ENCODE assay signal across 8 cellular contexts in the genomic region with DNA sequence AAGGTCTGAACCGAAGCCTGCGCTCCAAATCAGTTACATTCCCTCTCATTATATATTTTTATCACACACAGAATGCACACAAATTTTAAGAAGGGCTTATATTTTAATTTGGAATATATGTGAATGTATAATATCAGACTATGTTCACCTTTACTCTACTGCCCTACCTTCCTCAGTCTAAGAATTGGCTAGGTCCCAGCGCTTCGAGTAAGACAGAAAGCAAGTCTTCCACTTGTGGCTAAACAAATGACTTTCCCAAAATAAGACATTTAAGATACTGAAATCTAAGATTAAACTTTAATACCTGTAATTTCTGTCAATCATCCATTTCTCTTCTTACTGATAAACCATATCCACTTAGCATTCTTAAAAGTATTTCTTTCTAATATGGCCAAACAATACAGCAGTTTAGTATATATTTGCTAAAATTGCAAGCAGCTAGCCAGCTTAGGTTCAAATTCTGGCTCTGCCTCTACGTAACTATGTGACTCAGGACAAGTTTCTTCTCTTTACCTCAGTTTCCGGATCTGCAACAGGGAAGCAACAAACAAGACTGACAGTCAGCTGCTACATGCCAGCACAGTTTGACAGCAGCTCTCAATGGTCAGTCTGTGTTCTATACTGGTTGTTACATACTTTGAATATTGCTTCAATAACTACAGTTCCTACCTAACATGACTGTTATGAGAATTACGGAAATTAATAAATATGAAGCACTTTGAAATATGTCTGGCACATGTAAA. TPM values are rescaled to one million over a fixed set of nuclear protein-coding genes. Genes with fewer than 3 reads are reported as not detected.
DNase-seq lines count a peak whose midpoint lies in the region; TF ChIP-seq lines count a peak whose summit lies in the region.

No MANE protein-coding gene starts in this region.

- H3K4me3 ChIP-seq in Loucy (ENCODE audit: low read length, poor library complexity, severe bottlenecking), result peak overlapping the region; percentile 83
- H3K4me3 ChIP-seq in Caco-2 (ENCODE audit: low read depth, low read length), result no peak overlapping the region

- H3K36me3 Mint-ChIP-seq in Calu3 (ENCODE audit: insufficient read depth, unreplicated experiment) (peaks cover 32% of the 10 kb centered on the region), brain (peaks cover 24% of the 10 kb centered on the region), nephron (ENCODE audit: low read depth) (peaks cover 18% of the 10 kb centered on the region), Caco-2 (ENCODE audit: insufficient read depth, unreplicated experiment) (peaks cover 18% of the 10 kb centered on the region)

- H3K36me3 ChIP-seq in Loucy (ENCODE audit: insufficient read depth, low read length) (no peaks in the 10 kb centered on the region), Caco-2 (ENCODE audit: control insufficient read depth, insufficient read depth, low read length) (no peaks in the 10 kb centered on the region)

- H3K79me2 ChIP-seq in Loucy (ENCODE audit: insufficient read depth, low read length), result peaks cover 93% of the 10 kb centered on the region

- intact Hi-C loops in Calu3 (cut with micrococcal nuclease; ENCODE audit: unreplicated experiment), result loop anchor here (5.0 kb wide), 1 partner anchor 76 kb away; a partner anchor contains a TSS
- intact Hi-C loops in Caco-2 (cut with micrococcal nuclease; ENCODE audit: unreplicated experiment), result loop anchor here (5.0 kb wide), 1 partner anchor 424 kb away; no protein-coding TSS in a partner anchor

- H3K27me3 Mint-ChIP-seq in Calu3 (ENCODE audit: unreplicated experiment) (no peaks in the 10 kb centered on the region), brain (peaks cover 23% of the 10 kb centered on the region), nephron (ENCODE audit: low read depth) (no peaks in the 10 kb centered on the region), Caco-2 (ENCODE audit: insufficient read depth, unreplicated experiment) (no peaks in the 10 kb centered on the region)

- CTCF ChIA-PET in Calu3 (lab: Charles Lee), result interaction anchor here (0.6 kb wide), 2 partner anchors 30 to 392 kb away, joined by 3 to 5 read pairs; no protein-coding TSS in a partner anchor
- CTCF ChIA-PET in Caco-2 (lab: Charles Lee), result no interaction called here

- TF ChIP-seq CTCF in Calu3 (IDR thresholded peaks at IDR 0.05; ENCODE audit: unreplicated experiment) (no peak), Loucy (conservative IDR thresholded peaks at IDR 0.05; ENCODE audit: low read length) (no peak), brain (conservative IDR thresholded peaks at IDR 0.05) (no peak), nephron (IDR thresholded peaks at IDR 0.05; ENCODE audit: unreplicated experiment in 3 of 3) (no peak), Caco-2 (IDR thresholded peaks at IDR 0.05; ENCODE audit: insufficient read depth in 1 of 2, low read depth in 1 of 2, low read length in 1 of 2, severe bottlenecking in 1 of 2, unreplicated experiment in 1 of 2) (no peak)

- no peak overlapping the region for H2AFZ ChIP-seq in Loucy (ENCODE audit: low read length)

- no peaks in the 10 kb centered on the region for H3K27me3 ChIP-seq in Loucy (ENCODE audit: insufficient read depth, low read length, poor library complexity, severe bottlenecking)
- H3K27me3 ChIP-seq in Caco-2 (replicated peaks; ENCODE audit: control insufficient read depth, insufficient read depth, low read length), result no peaks in the 10 kb centered on the region

- H3F3A ChIP-seq in Loucy (ENCODE audit: low read depth), result peaks cover 2% of the 10 kb centered on the region; the same call in 1 of the 2 replicates

- H3K4me1 Mint-ChIP-seq in Calu3 (ENCODE audit: low read depth, unreplicated experiment), result peaks cover 29% of the 10 kb centered on the region
- H3K4me1 Mint-ChIP-seq in brain, result peaks cover 60% of the 10 kb centered on the region
- H3K4me1 Mint-ChIP-seq in nephron, result peaks cover 47% of the 10 kb centered on the region
- peaks cover 23% of the 10 kb centered on the region for H3K4me1 Mint-ChIP-seq in Caco-2 (ENCODE audit: low read depth, unreplicated experiment)

- H3K4me1 ChIP-seq in Loucy (ENCODE audit: insufficient read depth, low read length, poor library complexity, severe bottlenecking) (peaks cover 64% of the 10 kb centered on the region), Caco-2 (peaks cover 22% of the 10 kb centered on the region)

- peak overlapping the region; percentile 91 for H3K9ac ChIP-seq in Loucy (ENCODE audit: low read depth, low read length, poor library complexity, severe bottlenecking)

- H3K4me3 Mint-ChIP-seq in Calu3 (ENCODE audit: low read depth, unreplicated experiment) (peak overlapping the region; percentile 94), brain (peak overlapping the region; percentile 95 to 100 (median 99)), nephron (peak overlapping the region; percentile 96 to 98 (median 98)), Caco-2 (ENCODE audit: unreplicated experiment) (no peak overlapping the region)

- no peaks in the 10 kb centered on the region for H3K9me3 ChIP-seq in Loucy (ENCODE audit: insufficient read depth, low read depth, low read length)
- no peaks in the 10 kb centered on the region for H3K9me3 ChIP-seq in Caco-2

- H3K9me2 ChIP-seq in Loucy (replicated peaks; ENCODE audit: low read depth, low read length), result no peaks in the 10 kb centered on the region

- H3K27ac Mint-ChIP-seq in Calu3 (ENCODE audit: unreplicated experiment) (no peak overlapping the region), brain (peak overlapping the region in 1 of 5 experiments; percentile 99), nephron (no peak overlapping the region), Caco-2 (ENCODE audit: unreplicated experiment) (no peak overlapping the region)

- DNase-seq in Calu3 (no peak), 8988T (no peak), Caco-2 (no peak), ecto neural progenitor cell (ENCODE audit: low spot score) (no peak)
- DNase-seq in stimulated activated CD4-positive, alpha-beta T cell treated with anti-CD3 and anti-CD28 coated beads, Interleukin-4, amount 100 ng/mL, for 24 hours, result no peak

- POLR2A ChIA-PET in Caco-2 (lab: Charles Lee), result no interaction called here

- no peaks in the 10 kb centered on the region for H3K9me3 Mint-ChIP-seq in Calu3 (ENCODE audit: low read depth, unreplicated experiment)
- H3K9me3 Mint-ChIP-seq in brain, result peaks cover 0 to 4% (median 0%) of the 10 kb centered on the region in 5 experiments
- H3K9me3 Mint-ChIP-seq in nephron, result no peaks in the 10 kb centered on the region
- H3K9me3 Mint-ChIP-seq in Caco-2 (ENCODE audit: unreplicated experiment), result no peaks in the 10 kb centered on the region

- H3K4me2 ChIP-seq in Loucy (ENCODE audit: low read depth, low read length, poor library complexity, severe bottlenecking), result peak overlapping the region; percentile 69

- BruUV-seq in Calu3 (replicated peaks; lab: Mats Ljungman, UMichigan), result no TSS peak
- BruUV-seq in Caco-2 (replicated peaks; lab: Mats Ljungman, UMichigan), result no TSS peak

- H4K20me1 ChIP-seq in Loucy (ENCODE audit: insufficient read depth, low read length, poor library complexity, severe bottlenecking), result peaks cover 55% of the 10 kb centered on the region

RNA-seq across cellular contexts. Expression of a gene that starts 2.0 kb away (rescaled TPM):
- total RNA-seq in Calu3 (2022) (35.0 and 36.3 TPM in 2 replicates), Caco-2 (2022) (40.1 and 41.5 TPM in 2 replicates)
- polyA plus RNA-seq in brain (ENCODE audit: insufficient read depth, low read depth, low replicate concordance), result 11.1 TPM

RNA-seq across cellular contexts. Expression of a gene that starts 2.5 kb away (rescaled TPM):
- total RNA-seq in Calu3 (2022) (33.7 and 37.5 TPM in 2 replicates), Caco-2 (2022) (77.9 and 86.9 TPM in 2 replicates)
- polyA plus RNA-seq in brain (ENCODE audit: insufficient read depth, low read depth, low replicate concordance), result 8.7 TPM
